8 cellular contexts compared by ENCODE assay signal in the genomic region with DNA sequence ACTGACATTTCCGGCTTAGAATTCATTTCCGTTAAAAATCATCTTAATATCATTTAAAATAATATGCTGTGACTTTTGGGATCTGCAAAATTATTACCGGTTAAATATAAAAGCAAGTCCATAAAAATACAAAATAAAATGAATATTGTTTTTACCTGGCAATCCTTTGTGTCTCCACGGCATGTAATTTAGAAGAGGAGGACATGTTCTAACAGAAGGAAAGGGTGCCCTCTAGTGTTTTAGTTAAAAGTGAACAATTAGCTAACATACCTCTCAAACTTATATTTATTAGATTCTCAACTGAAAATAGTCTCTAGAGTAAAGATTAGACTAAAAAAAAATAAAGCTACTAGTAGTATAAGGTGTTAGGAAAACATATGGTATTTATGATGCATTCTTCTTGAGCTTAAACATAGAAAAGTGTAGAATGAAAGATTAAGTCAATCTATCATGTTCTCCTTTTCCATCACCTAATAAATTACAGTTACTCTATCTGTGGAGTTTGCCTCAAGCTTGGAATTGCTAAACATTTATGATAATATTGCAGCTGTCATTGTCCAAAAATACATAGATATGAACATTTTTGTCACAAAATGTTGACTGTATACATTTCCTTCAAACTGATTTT.
A peak's percentile ranks its signal among the peaks of the same experiment; 100 is the strongest.
DNase-seq lines count a peak whose midpoint lies in the region; ATAC-seq and TF ChIP-seq lines count a peak whose summit lies in the region.

No MANE protein-coding gene starts in this region.

- ATAC-seq in HG02798 (IDR thresholded peaks at IDR 0.05; ENCODE audit: poor library complexity, unreplicated experiment) (peak; percentile 78), upper lobe of right lung (peak; percentile 64), GM21576 (IDR thresholded peaks at IDR 0.05; ENCODE audit: unreplicated experiment) (no peak)
- no peak for ATAC-seq in effector memory CD8-positive, alpha-beta T cell (replicated peaks)

- H3K36me3 Mint-ChIP-seq in effector memory CD8-positive, alpha-beta T cell (ENCODE audit: insufficient read depth), result no peaks in the 10 kb centered on the region

- peaks cover 3 to 11% of the 10 kb centered on the region in 2 donors for H3K9me3 Mint-ChIP-seq in effector memory CD8-positive, alpha-beta T cell

- H3K27ac ChIP-seq in upper lobe of right lung, result no peak overlapping the region

- H3K4me1 ChIP-seq in upper lobe of right lung, result no peaks in the 10 kb centered on the region

- H3K4me3 Mint-ChIP-seq in effector memory CD8-positive, alpha-beta T cell, result no peak overlapping the region

- DNase-seq in GM03348 (ENCODE audit: low spot score), result peak; percentile 56
- DNase-seq in NCI-H2081 treated with DMSO at 0.1 percent for 48 hours (lab: John Stamatoyannopoulos, UW), result peak; percentile 37
- peak; percentile 59 for DNase-seq in astrocyte of the spinal cord (ENCODE audit: low read depth, low spot score)
- DNase-seq in inferior parietal cortex (ENCODE audit: extremely low spot score), result peak; percentile 85
- no peak for DNase-seq in upper lobe of right lung
- DNase-seq in effector memory CD8-positive, alpha-beta T cell, result no peak

- no peaks in the 10 kb centered on the region for H3K36me3 ChIP-seq in upper lobe of right lung

- no peak overlapping the region for H3K27ac Mint-ChIP-seq in effector memory CD8-positive, alpha-beta T cell

- H3K4me3 ChIP-seq in astrocyte of the spinal cord (ENCODE audit: low read depth, low read length), result no peak overlapping the region
- H3K4me3 ChIP-seq in upper lobe of right lung, result no peak overlapping the region

- peaks cover 3% of the 10 kb centered on the region for H3K9me3 ChIP-seq in upper lobe of right lung

- in situ Hi-C loops in astrocyte of the spinal cord (cut with HindIII; ENCODE audit: low sequenced_read_pairs), result no loop called here

- no peaks in the 10 kb centered on the region for H3K27me3 ChIP-seq in upper lobe of right lung

- H3K4me1 Mint-ChIP-seq in effector memory CD8-positive, alpha-beta T cell (ENCODE audit: low read depth in 2 of 2), result no peaks in the 10 kb centered on the region

- intact Hi-C loops in upper lobe of right lung (cut with DNase I), result no loop called here

- peak; percentile 44 for TF ChIP-seq CTCF in astrocyte of the spinal cord (IDR thresholded peaks at IDR 0.05; ENCODE audit: low read depth, low read length)
- peak; percentile 58 for TF ChIP-seq CTCF in upper lobe of right lung (IDR thresholded peaks at IDR 0.05)

- H3K27me3 Mint-ChIP-seq in effector memory CD8-positive, alpha-beta T cell, result no peaks in the 10 kb centered on the region

Comparison
In these comparisons a context has a peak if more than half of its experiments do, and no peak if none do; other contexts are left out.
1. DNase-seq: peak in GM03348 (single experiment), NCI-H2081 treated with DMSO at 0.1 percent for 48 hours (single experiment), astrocyte of the spinal cord (single experiment) and inferior parietal cortex (single experiment); none in upper lobe of right lung (single experiment) and effector memory CD8-positive, alpha-beta T cell (0 of 3).
2. ATAC-seq: peak in HG02798 (single experiment) and upper lobe of right lung (single experiment); none in GM21576 (single experiment) and effector memory CD8-positive, alpha-beta T cell (single experiment).